In the genomic region with DNA sequence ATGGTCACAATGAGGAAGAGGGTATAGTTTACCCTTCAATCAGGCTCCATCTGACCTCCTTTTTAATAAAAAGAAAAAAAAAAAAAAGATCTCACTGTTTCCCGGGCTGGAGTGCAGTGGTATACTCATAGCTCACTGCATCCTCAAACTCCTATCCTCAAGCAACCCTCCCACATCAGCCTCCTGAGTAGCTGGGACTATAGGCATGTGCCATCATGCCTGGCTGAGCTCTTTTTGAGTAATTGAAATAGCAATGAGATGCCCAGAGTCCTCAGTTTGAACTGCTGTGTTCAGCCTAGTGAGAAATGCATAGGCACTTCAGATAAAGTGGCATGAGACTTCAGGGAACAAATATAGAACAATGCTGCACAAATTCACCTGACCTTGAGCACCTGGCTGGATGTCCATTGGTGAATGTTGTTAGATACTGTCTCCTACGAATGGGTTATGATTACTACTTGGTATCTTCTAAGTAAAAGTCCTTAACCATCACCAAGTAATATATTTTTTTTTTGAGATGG, we compare ENCODE assay signal across 22 cellular contexts.
"Had no signal": no experiment of that assay in that cellular context is flagged by ENCODE, and none has a peak within 500 bp of the region (broad histone marks: within the 10 kb centered on the region; RNA-seq: fewer than 3 reads in every experiment).

No MANE protein-coding gene starts in this region.

- DNase-seq: activated CD4-positive, alpha-beta T cell treated with anti-CD3 and anti-CD28 coated beads for 48 hours; activated CD4-positive, alpha-beta T cell treated with anti-CD3 and anti-CD28 coated beads, Interleukin-2, amount 50 U/mL, for 48 hours; activated CD4-positive, CD25-positive, alpha-beta regulatory T cell treated with anti-CD3 and anti-CD28 coated beads, Interleukin-2, amount 50 U/mL, for 72 hours; activated CD8-positive, alpha-beta memory T cell treated with anti-CD3 and anti-CD28 coated beads, Interleukin-2, amount 10 ng/mL, durations not matched to agents 7 days and 5 days; activated effector memory CD4-positive, alpha-beta T cell treated with Interleukin-2 at 50 U/mL for 16 hours; activated naive CD4-positive, alpha-beta T cell; activated T-cell treated with anti-CD3 and anti-CD28 coated beads, Interleukin-2, amount 50 U/mL, for 24 hours; body of pancreas; MM.1S; NCI-H1105; NCI-H1436; NCI-H1694 treated with DMSO at 0.1 percent for 48 hours; NCI-H2029 treated with DMSO at 0.1 percent for 48 hours; NCI-H226; NCI-H526; NCI-H774; SHP77 treated with DMSO at 0.1 percent for 48 hours had no signal

- H3K9me3 ChIP-seq: ascending aorta, body of pancreas had no signal

- H3K4me3 ChIP-seq: ascending aorta, body of pancreas, cardiac muscle cell had no signal

- H3K27me3 ChIP-seq: ascending aorta, body of pancreas, cardiac muscle cell had no signal

- H3K4me1 ChIP-seq: ascending aorta had no signal

- H3K27ac Mint-ChIP-seq: activated CD8-positive, alpha-beta memory T cell treated with anti-CD3 and anti-CD28 coated beads, Interleukin-2, amount 10 ng/mL, durations not matched to agents 7 days and 5 days; activated naive CD4-positive, alpha-beta T cell treated with anti-CD3 and anti-CD28 coated beads, Interleukin-2, amount 50 U/mL, for 24 hours; activated T-cell treated with anti-CD3 and anti-CD28 coated beads, Interleukin-2, amount 50 U/mL, for 24 hours; activated T-helper 1 cell treated with anti-CD3 and anti-CD28 coated beads, Interleukin-12 subunit alpha, Interleukin-12 subunit beta, Interleukin-2, Interleukin-4 antibody, amounts not matched to agents 30 ng/mL and 10 ng/mL and 1 ng/mL, durations not matched to agents 14 hours and 24 hours and 36 hours; T-helper 1 cell treated with Interleukin-12 subunit alpha and Interleukin-12 subunit beta and Interleukin-4 antibody, amounts not matched to agents 30 μg/mL and 1 μg/mL, for 36 hours had no signal

- H3K36me3 ChIP-seq: ascending aorta, cardiac muscle cell had no signal

- ATAC-seq: activated CD8-positive, alpha-beta memory T cell treated with anti-CD3 and anti-CD28 coated beads, Interleukin-2, amount 10 ng/mL, durations not matched to agents 7 days and 5 days; body of pancreas had no signal

- H3K4me1 Mint-ChIP-seq: activated CD8-positive, alpha-beta memory T cell treated with anti-CD3 and anti-CD28 coated beads, Interleukin-2, amount 10 ng/mL, durations not matched to agents 7 days and 5 days; activated naive CD4-positive, alpha-beta T cell treated with anti-CD3 and anti-CD28 coated beads, Interleukin-2, amount 50 U/mL, for 24 hours had no signal

- H3K9me3 Mint-ChIP-seq: activated naive CD4-positive, alpha-beta T cell treated with anti-CD3 and anti-CD28 coated beads, Interleukin-2, amount 50 U/mL, for 24 hours; activated T-cell treated with anti-CD3 and anti-CD28 coated beads, Interleukin-2, amount 50 U/mL, for 24 hours; activated T-helper 1 cell treated with anti-CD3 and anti-CD28 coated beads, Interleukin-12 subunit alpha, Interleukin-12 subunit beta, Interleukin-2, Interleukin-4 antibody, amounts not matched to agents 30 ng/mL and 10 ng/mL and 1 ng/mL, durations not matched to agents 14 hours and 24 hours and 36 hours; T-helper 1 cell treated with Interleukin-12 subunit alpha and Interleukin-12 subunit beta and Interleukin-4 antibody, amounts not matched to agents 30 μg/mL and 1 μg/mL, for 36 hours had no signal

- H3K27ac ChIP-seq: ascending aorta, body of pancreas, cardiac muscle cell had no signal

- H3K36me3 Mint-ChIP-seq: activated CD8-positive, alpha-beta memory T cell treated with anti-CD3 and anti-CD28 coated beads, Interleukin-2, amount 10 ng/mL, durations not matched to agents 7 days and 5 days; activated naive CD4-positive, alpha-beta T cell treated with anti-CD3 and anti-CD28 coated beads, Interleukin-2, amount 50 U/mL, for 24 hours had no signal

- H3K4me3 Mint-ChIP-seq: activated CD8-positive, alpha-beta memory T cell treated with anti-CD3 and anti-CD28 coated beads, Interleukin-2, amount 10 ng/mL, durations not matched to agents 7 days and 5 days; activated naive CD4-positive, alpha-beta T cell treated with anti-CD3 and anti-CD28 coated beads, Interleukin-2, amount 50 U/mL, for 24 hours; activated T-cell treated with anti-CD3 and anti-CD28 coated beads, Interleukin-2, amount 50 U/mL, for 24 hours; activated T-helper 1 cell treated with anti-CD3 and anti-CD28 coated beads, Interleukin-12 subunit alpha, Interleukin-12 subunit beta, Interleukin-2, Interleukin-4 antibody, amounts not matched to agents 30 ng/mL and 10 ng/mL and 1 ng/mL, durations not matched to agents 14 hours and 24 hours and 36 hours; T-helper 1 cell treated with Interleukin-12 subunit alpha and Interleukin-12 subunit beta and Interleukin-4 antibody, amounts not matched to agents 30 μg/mL and 1 μg/mL, for 36 hours had no signal
